8 cellular contexts compared by ENCODE assay signal in genomic region chr11:27216268-27217149, GRCh38.
DNase-seq lines count a peak whose midpoint lies in the region; ATAC-seq and TF ChIP-seq lines count a peak whose summit lies in the region.

No MANE protein-coding gene starts in this region.

- H3K9me3 ChIP-seq in HEK293 (ENCODE audit: control insufficient read depth, insufficient read depth, low read depth, low read length) (no peaks in the 10 kb centered on the region), gastrocnemius medialis (no peaks in the 10 kb centered on the region)

- H3K27ac ChIP-seq in HEK293 (ENCODE audit: extremely low read depth, low read depth, low read length) = peak overlapping the region; percentile 47; the same call in 1 of the 2 replicates
- peak overlapping the region; percentile 68 to 80 (median 70) for H3K27ac ChIP-seq in gastrocnemius medialis

- H3K27me3 ChIP-seq in gastrocnemius medialis = no peaks in the 10 kb centered on the region

- H3K36me3 ChIP-seq in HEK293 (ENCODE audit: control insufficient read depth in 2 of 2, insufficient read depth in 1 of 2, low read length in 2 of 2) (peaks cover 0 to 53% of the 10 kb centered on the region in 2 experiments; a peak in 1 of 3 replicates), gastrocnemius medialis (no peaks in the 10 kb centered on the region)

- CTCF ChIA-PET in HEK293 (lab: Yijun Ruan, JAX) = interaction anchor here (0.8 to 2.2 kb wide), 3 partner anchors 33 to 283 kb away, joined by 3 to 9 read pairs (median 5); no protein-coding TSS in a partner anchor

- ATAC-seq in left cardiac atrium (peak; percentile 66 to 75), gastrocnemius medialis (peak; percentile 76 to 78), GM21786 (IDR thresholded peaks at IDR 0.05; ENCODE audit: unreplicated experiment) (no peak)

- intact Hi-C loops in left cardiac atrium (cut with DNase I) (no loop called here), gastrocnemius medialis (cut with DNase I; ENCODE audit: low total_unique reads) (loop anchor here (5.0 kb wide), 1 partner anchor 891 kb away; the partner anchor contains the start of genes KIF18A and METTL15)

- H3K4me3 ChIP-seq in HEK293 (ENCODE audit: low read depth, low read length) = no peak overlapping the region
- H3K4me3 ChIP-seq in gastrocnemius medialis = peak overlapping the region in 1 of 4 donors; percentile 11

- in situ Hi-C loops in gastrocnemius medialis (cut with MboI; ENCODE audit: low sequenced_read_pairs in 4 of 4) = loop anchor here in 1 of 4 donors (10.0 kb wide), 1 partner anchor 58 kb away; no protein-coding TSS in a partner anchor

- POLR2A ChIA-PET in HEK293 (lab: Yijun Ruan, JAX) = interaction anchor here (2.1 kb wide), 1 partner anchor 17 kb away, joined by 5 read pairs; no protein-coding TSS in a partner anchor

- TF ChIP-seq CTCF in HEK293 (tag by site-specific recombination; IDR thresholded peaks at IDR 0.05) (no peak), gastrocnemius medialis (IDR thresholded peaks at IDR 0.05 in 4 of 5, conservative IDR thresholded peaks at IDR 0.05 in 1 of 5) (no peak)

- TF ChIP-seq POLR2A in gastrocnemius medialis (IDR thresholded peaks at IDR 0.05) = no peak

- H3K4me1 ChIP-seq in HEK293 (ENCODE audit: control insufficient read depth, insufficient read depth, low read length) (peaks cover 24% of the 10 kb centered on the region), gastrocnemius medialis (peaks cover 51 to 54% of the 10 kb centered on the region in 2 donors)

- DNase-seq in SHP77 treated with DMSO at 0.1 percent for 48 hours (lab: John Stamatoyannopoulos, UW) = peak; percentile 30
- peak; percentile 77 for DNase-seq in left cardiac atrium
- DNase-seq in gastrocnemius medialis = peak; percentile 42 to 50
- no peak for DNase-seq in activated T-cell treated with anti-CD3 and anti-CD28 coated beads, Interleukin-2, amount 50 U/mL, for 1 hour
- no peak for DNase-seq in stimulated activated CD4-positive, alpha-beta T cell treated with anti-CD3 and anti-CD28 coated beads, Interleukin-2, amount 100 ng/mL, for 48 hours
- DNase-seq in NCI-H774 (lab: John Stamatoyannopoulos, UW) = no peak

TF ChIP-seq in HEK293, 187 proteins besides CTCF, POLR2A, EP300 and RAD21:
- TF ChIP-seq ZNF366 (tag by site-specific recombination; conservative IDR thresholded peaks at IDR 0.05) (0 out of 2 replicates have a peak, but pooled peaks have one; percentile 28), ZNF202 (tag by site-specific recombination; IDR thresholded peaks at IDR 0.05; ENCODE audit: borderline replicate concordance) (no peak), IKZF3 (tag by site-specific recombination; IDR thresholded peaks at IDR 0.05) (0 out of 2 replicates have a peak, but pooled peaks have one; percentile 3), FEZF1 (tag by site-specific recombination; IDR thresholded peaks at IDR 0.05) (peak; percentile 37; the same call in 1 of the 2 replicates), ZBTB17 (tag by site-specific recombination; IDR thresholded peaks at IDR 0.05) (peak; percentile 40; the same call in 1 of the 2 replicates), ZNF280C (tag by site-specific recombination; IDR thresholded peaks at IDR 0.05) (no peak), ZEB2 (tag by site-specific recombination; IDR thresholded peaks at IDR 0.05) (peak; percentile 30; the same call in 1 of the 2 replicates), ZNF501 (tag by site-specific recombination; IDR thresholded peaks at IDR 0.05) (no peak), ZFHX2 (tag by site-specific recombination; conservative IDR thresholded peaks at IDR 0.05) (peak; percentile 40), ZNF10 (tag by site-specific recombination; IDR thresholded peaks at IDR 0.05) (no peak), ZNF561 (tag by site-specific recombination; IDR thresholded peaks at IDR 0.05; ENCODE audit: borderline replicate concordance) (no peak), ZNF629 (tag by site-specific recombination; IDR thresholded peaks at IDR 0.05) (0 out of 2 replicates have a peak, but pooled peaks have one; percentile 16), SCRT2 (tag by site-specific recombination; IDR thresholded peaks at IDR 0.05) (no peak), ZNF514 (tag by site-specific recombination; IDR thresholded peaks at IDR 0.05) (no peak), EGR2 (tag by site-specific recombination; IDR thresholded peaks at IDR 0.05; ENCODE audit: low read depth) (0 out of 2 replicates have a peak, but pooled peaks have one; percentile 18), ZNF394 (tag by site-specific recombination; IDR thresholded peaks at IDR 0.05; ENCODE audit: borderline replicate concordance) (peak; percentile 92), BCL6B (tag by site-specific recombination; IDR thresholded peaks at IDR 0.05) (no peak), WT1 (tag by site-specific recombination; IDR thresholded peaks at IDR 0.05) (peak; percentile 61; the same call in 1 of the 2 replicates), ZNF624 (tag by site-specific recombination; IDR thresholded peaks at IDR 0.05) (no peak), ZNF600 (tag by site-specific recombination; IDR thresholded peaks at IDR 0.05) (0 out of 2 replicates have a peak, but pooled peaks have one; percentile 15), ZBTB8A (tag by site-specific recombination; IDR thresholded peaks at IDR 0.05) (peak; percentile 27; the same call in 1 of the 2 replicates), ZNF449 (tag by site-specific recombination; IDR thresholded peaks at IDR 0.05) (no peak)
TF ChIP-seq in HEK293: peak in this region for 12.

Comparison
In these comparisons a context has a peak if more than half of its experiments do, and no peak if none do; other contexts are left out.
1. DNase-seq: peak in SHP77 treated with DMSO at 0.1 percent for 48 hours (single experiment), left cardiac atrium (single experiment) and gastrocnemius medialis (2 of 2); none in activated T-cell treated with anti-CD3 and anti-CD28 coated beads, Interleukin-2, amount 50 U/mL, for 1 hour (single experiment), stimulated activated CD4-positive, alpha-beta T cell treated with anti-CD3 and anti-CD28 coated beads, Interleukin-2, amount 100 ng/mL, for 48 hours (0 of 2) and NCI-H774 (single experiment).